In the genomic region with DNA sequence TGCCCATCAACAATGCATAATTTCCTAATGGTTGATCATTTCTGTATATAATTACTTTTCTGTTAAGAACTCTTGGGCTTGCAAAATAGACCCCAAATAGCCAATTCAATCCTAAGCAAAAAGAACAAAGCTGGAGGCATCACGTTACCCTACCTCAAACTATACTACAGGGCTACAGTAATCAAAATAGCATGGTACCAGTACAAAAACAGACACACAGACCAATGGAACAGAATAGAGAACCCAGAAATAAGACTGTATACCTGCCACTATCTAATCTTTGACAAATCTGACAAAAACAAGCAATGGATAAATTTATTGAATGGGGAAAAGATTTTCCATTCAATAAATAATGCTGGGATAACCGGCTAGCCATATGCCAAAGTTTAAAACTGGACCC, we compare ENCODE assay signal across 1 cellular context.
TF ChIP-seq lines count a peak whose summit lies in the region.

No MANE protein-coding gene starts in this region.

TF ChIP-seq in H1, 55 proteins besides CTCF, POLR2A, EP300 and RAD21:
- no peak for TF ChIP-seq SRF (IDR thresholded peaks at IDR 0.05; ENCODE audit: low read depth, low read length)
- no peak for TF ChIP-seq EGR1 (IDR thresholded peaks at IDR 0.05; ENCODE audit: borderline replicate concordance, low read depth, low read length)
- TF ChIP-seq RFX5 (IDR thresholded peaks at IDR 0.05; ENCODE audit: borderline replicate concordance, low read depth, low read length), result no peak
- no peak for TF ChIP-seq GABPA (IDR thresholded peaks at IDR 0.05; ENCODE audit: borderline replicate concordance, insufficient read depth, low read length)
- no peak for TF ChIP-seq NANOG (IDR thresholded peaks at IDR 0.05; ENCODE audit: insufficient read depth, low read depth, low read length, poor library complexity, severe bottlenecking)
- TF ChIP-seq, protein P1, sequence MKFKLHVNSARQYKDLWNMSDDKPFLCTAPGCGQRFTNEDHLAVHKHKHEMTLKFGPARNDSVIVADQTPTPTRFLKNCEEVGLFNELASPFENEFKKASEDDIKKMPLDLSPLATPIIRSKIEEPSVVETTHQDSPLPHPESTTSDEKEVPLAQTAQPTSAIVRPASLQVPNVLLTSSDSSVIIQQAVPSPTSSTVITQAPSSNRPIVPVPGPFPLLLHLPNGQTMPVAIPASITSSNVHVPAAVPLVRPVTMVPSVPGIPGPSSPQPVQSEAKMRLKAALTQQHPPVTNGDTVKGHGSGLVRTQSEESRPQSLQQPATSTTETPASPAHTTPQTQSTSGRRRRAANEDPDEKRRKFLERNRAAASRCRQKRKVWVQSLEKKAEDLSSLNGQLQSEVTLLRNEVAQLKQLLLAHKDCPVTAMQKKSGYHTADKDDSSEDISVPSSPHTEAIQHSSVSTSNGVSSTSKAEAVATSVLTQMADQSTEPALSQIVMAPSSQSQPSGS (IDR thresholded peaks at IDR 0.05; ENCODE audit: low read length), result no peak
- TF ChIP-seq BRCA1 (IDR thresholded peaks at IDR 0.05; ENCODE audit: low read depth, low read length), result no peak
- TF ChIP-seq, protein P2, sequence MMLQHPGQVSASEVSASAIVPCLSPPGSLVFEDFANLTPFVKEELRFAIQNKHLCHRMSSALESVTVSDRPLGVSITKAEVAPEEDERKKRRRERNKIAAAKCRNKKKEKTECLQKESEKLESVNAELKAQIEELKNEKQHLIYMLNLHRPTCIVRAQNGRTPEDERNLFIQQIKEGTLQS (IDR thresholded peaks at IDR 0.05; ENCODE audit: insufficient read depth, low read depth, low read length), result no peak
- no peak for TF ChIP-seq HDAC2 (IDR thresholded peaks at IDR 0.05; ENCODE audit: borderline replicate concordance in 1 of 2, low read depth in 2 of 2, low read length in 2 of 2)
- TF ChIP-seq SAP30 (IDR thresholded peaks at IDR 0.05; ENCODE audit: insufficient read depth, insufficient replicate concordance, low read length), result no peak
- no peak for TF ChIP-seq BCL11A (IDR thresholded peaks at IDR 0.05; ENCODE audit: low read depth in 2 of 2, low read length in 2 of 2)
- no peak for TF ChIP-seq GTF2F1 (IDR thresholded peaks at IDR 0.05; ENCODE audit: borderline replicate concordance, low read depth, low read length)
- TF ChIP-seq RNF2 (IDR thresholded peaks at IDR 0.05; ENCODE audit: borderline replicate concordance, low read depth, low read length, missing control alignments, poor library complexity, severe bottlenecking), result no peak
- no peak for TF ChIP-seq HDAC6 (IDR thresholded peaks at IDR 0.05; ENCODE audit: low read depth, low read length)
- TF ChIP-seq SIX5 (IDR thresholded peaks at IDR 0.05; ENCODE audit: low read depth, low read length), result no peak
- no peak for TF ChIP-seq CBX8 (IDR thresholded peaks at IDR 0.05; ENCODE audit: borderline replicate concordance, low read depth, low read length)
- TF ChIP-seq RXRA (IDR thresholded peaks at IDR 0.05; ENCODE audit: insufficient read depth, low read depth, low read length), result no peak
- no peak for TF ChIP-seq CBX5 (IDR thresholded peaks at IDR 0.05; ENCODE audit: low read depth, low read length)
- TF ChIP-seq RBBP5 (IDR thresholded peaks at IDR 0.05; ENCODE audit: borderline replicate concordance, low read depth, low read length), result no peak
